In genomic region chr6:151664390-151664789, GRCh38 we compare ENCODE assay signal across 9 cellular contexts.
"Had no signal": no experiment of that assay in that cellular context is flagged by ENCODE, and none has a peak within 500 bp of the region (broad histone marks: within the 10 kb centered on the region; RNA-seq: fewer than 3 reads in every experiment).

No MANE protein-coding gene starts in this region.

- H3K9me3 ChIP-seq: HAP-1 had no signal

- H3K36me3 ChIP-seq: HAP-1 had no signal

- H3K27ac ChIP-seq: GM23248, HL-60 had no signal

- DNase-seq: GM23248, GOT3, H7, HFFc6, IMR-90 had no signal

- H3K9me3 Mint-ChIP-seq: HFFc6 had no signal

- H3K4me3 ChIP-seq: GM23248, HAP-1, K562 had no signal

- H3K4me1 ChIP-seq: HAP-1 had no signal

- H3K4me3 Mint-ChIP-seq: HFFc6 had no signal

- ATAC-seq: HCT116, K562 had no signal

- H3K27ac Mint-ChIP-seq: HFFc6 had no signal

- H3K9ac ChIP-seq: GM23248 had no signal
